37 cellular contexts compared by ENCODE assay signal in the genomic region with DNA sequence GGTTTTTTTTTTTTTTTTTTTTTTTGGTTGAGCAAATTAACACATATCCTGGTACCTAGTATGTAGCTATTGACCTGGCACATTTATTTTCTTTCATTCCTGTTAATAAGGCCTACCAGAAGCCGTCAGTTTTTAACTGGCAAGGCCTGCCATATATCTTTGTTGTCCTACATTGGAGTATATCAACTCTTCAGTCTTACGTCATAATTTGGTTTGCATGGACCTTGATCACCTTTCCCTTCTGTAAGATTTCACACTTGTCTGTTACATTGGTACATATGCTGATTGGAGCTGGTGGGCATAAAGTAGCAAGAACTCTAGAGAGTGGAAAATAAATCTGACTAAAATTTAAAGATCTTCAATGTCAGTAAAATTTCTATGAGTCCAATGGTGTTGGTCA.
"Had no signal": no experiment of that assay in that cellular context is flagged by ENCODE, and none has a peak within 500 bp of the region (broad histone marks: within the 10 kb centered on the region; RNA-seq: fewer than 3 reads in every experiment).

No MANE protein-coding gene starts in this region.

- H3K36me3 Mint-ChIP-seq: activated naive CD4-positive, alpha-beta T cell treated with anti-CD3 and anti-CD28 coated beads, Interleukin-2, amount 10 ng/mL, durations not matched to agents 7 days and 5 days; activated naive CD4-positive, alpha-beta T cell treated with anti-CD3 and anti-CD28 coated beads, Interleukin-2, amount 50 U/mL, for 24 hours; activated naive CD4-positive, alpha-beta T cell treated with anti-CD3 and anti-CD28 coated beads, Interleukin-2, amount 50 U/mL, for 72 hours; activated naive CD8-positive, alpha-beta T cell; activated naive CD8-positive, alpha-beta T cell treated with anti-CD3 and anti-CD28 coated beads for 36 hours; activated naive CD8-positive, alpha-beta T cell treated with anti-CD3 and anti-CD28 coated beads, Interleukin-2, amount 10 ng/mL, durations not matched to agents 7 days and 5 days; brain had no signal

- H3K9me3 Mint-ChIP-seq: activated naive CD8-positive, alpha-beta T cell treated with anti-CD3 and anti-CD28 coated beads, Interleukin-2, amount 10 ng/mL, durations not matched to agents 7 days and 5 days; activated T-helper 1 cell treated with anti-CD3 and anti-CD28 coated beads, Interleukin-12 subunit alpha, Interleukin-12 subunit beta, Interleukin-2, Interleukin-4 antibody, amounts not matched to agents 30 ng/mL and 10 ng/mL and 1 ng/mL, durations not matched to agents 14 hours and 24 hours and 36 hours had no signal

- ATAC-seq: activated naive CD4-positive, alpha-beta T cell treated with anti-CD3 and anti-CD28 coated beads, Interleukin-2, amount 50 U/mL, for 72 hours; activated naive CD8-positive, alpha-beta T cell treated with anti-CD3 and anti-CD28 coated beads, Interleukin-2, amount 50 U/mL, for 24 hours; activated T-cell treated with anti-CD3 and anti-CD28 coated beads, Interleukin-2, amount 50 U/mL, for 4 hours; activated T-cell treated with anti-CD3 and anti-CD28 coated beads, Interleukin-2, amount 50 U/mL, for 72 hours; activated T-helper 17 cell treated with anti-CD3 and anti-CD28 coated beads, Interleukin-2, amount 50 U/mL, for 72 hours; body of pancreas had no signal

- DNase-seq: activated effector memory CD4-positive, alpha-beta T cell treated with anti-CD3 and anti-CD28 coated beads, Interleukin-2, amount 50 U/mL, for 16 hours; activated effector memory CD4-positive, alpha-beta T cell treated with Interleukin-2 at 50 U/mL for 16 hours; activated gamma-delta T cell; activated gamma-delta T cell treated with Interleukin-2 at 50 U/mL for 16 hours; activated naive CD4-positive, alpha-beta T cell; activated naive CD4-positive, alpha-beta T cell treated with anti-CD3 and anti-CD28 coated beads for 36 hours; activated naive CD4-positive, alpha-beta T cell treated with anti-CD3 and anti-CD28 coated beads, Interleukin-2, amount 10 ng/mL, durations not matched to agents 7 days and 5 days; activated naive CD4-positive, alpha-beta T cell treated with anti-CD3 and anti-CD28 coated beads, Interleukin-2, amount 50 U/mL, for 16 hours; activated naive CD4-positive, alpha-beta T cell treated with Interleukin-2 at 50 U/mL for 16 hours; activated naive CD8-positive, alpha-beta T cell treated with anti-CD3 and anti-CD28 coated beads for 36 hours; activated naive CD8-positive, alpha-beta T cell treated with anti-CD3 and anti-CD28 coated beads, Interleukin-2, amount 10 ng/mL, durations not matched to agents 7 days and 5 days; activated naive CD8-positive, alpha-beta T cell treated with anti-CD3 and anti-CD28 coated beads, Interleukin-2, amount 50 U/mL, for 24 hours; activated T-cell treated with anti-CD3 and anti-CD28 coated beads for 4 hours; activated T-cell treated with anti-CD3 and anti-CD28 coated beads, Interleukin-2, amount 50 U/mL, for 24 hours; activated T-cell treated with anti-CD3 and anti-CD28 coated beads, Interleukin-2, amount 50 U/mL, for 4 hours; activated T-cell treated with anti-CD3 and anti-CD28 coated beads, Interleukin-2, amount 50 U/mL, for 48 hours; activated T-cell treated with anti-CD3 and anti-CD28 coated beads, Interleukin-2, amount 50 U/mL, for 72 hours; adrenal gland; amniotic stem cell; aorta; body of pancreas; brain microvascular endothelial cell; central memory CD4-positive, alpha-beta T cell; cerebellar nuclear complex had no signal

- H3K9me3 ChIP-seq: adrenal gland, ascending aorta, body of pancreas, breast epithelium had no signal

- H3K4me3 ChIP-seq: adrenal gland, ascending aorta, body of pancreas, breast epithelium, cardiac muscle cell had no signal

- H3K4me1 ChIP-seq: adrenal gland, ascending aorta, body of pancreas, breast epithelium had no signal

- H3K27me3 ChIP-seq: adrenal gland, ascending aorta, body of pancreas, brain microvascular endothelial cell, breast epithelium, cardiac muscle cell had no signal

- H3K4me3 Mint-ChIP-seq: activated naive CD4-positive, alpha-beta T cell treated with anti-CD3 and anti-CD28 coated beads for 36 hours; activated naive CD4-positive, alpha-beta T cell treated with anti-CD3 and anti-CD28 coated beads, Interleukin-2, amount 10 ng/mL, durations not matched to agents 7 days and 5 days; activated naive CD4-positive, alpha-beta T cell treated with anti-CD3 and anti-CD28 coated beads, Interleukin-2, amount 50 U/mL, for 24 hours; activated naive CD8-positive, alpha-beta T cell; activated naive CD8-positive, alpha-beta T cell treated with anti-CD3 and anti-CD28 coated beads for 36 hours; activated naive CD8-positive, alpha-beta T cell treated with anti-CD3 and anti-CD28 coated beads, Interleukin-2, amount 10 ng/mL, durations not matched to agents 7 days and 5 days; activated naive CD8-positive, alpha-beta T cell treated with anti-CD3 and anti-CD28 coated beads, Interleukin-2, amount 50 U/mL, for 24 hours; activated T-cell treated with anti-CD3 and anti-CD28 coated beads, Interleukin-2, amount 50 U/mL, for 24 hours; activated T-cell treated with anti-CD3 and anti-CD28 coated beads, Interleukin-2, amount 50 U/mL, for 4 hours; activated T-cell treated with anti-CD3 and anti-CD28 coated beads, Interleukin-2, amount 50 U/mL, for 72 hours; activated T-helper 1 cell treated with anti-CD3 and anti-CD28 coated beads, Interleukin-12 subunit alpha, Interleukin-12 subunit beta, Interleukin-2, Interleukin-4 antibody, amounts not matched to agents 30 ng/mL and 10 ng/mL and 1 ng/mL, durations not matched to agents 14 hours and 24 hours and 36 hours; activated T-helper 17 cell treated with anti-CD3 and anti-CD28 coated beads, Interleukin-2, amount 50 U/mL, for 72 hours; brain; central memory CD8-positive, alpha-beta T cell had no signal

- H3K27ac ChIP-seq: adrenal gland, ascending aorta, body of pancreas, brain microvascular endothelial cell, breast epithelium, cardiac muscle cell had no signal

- H3K36me3 ChIP-seq: adrenal gland, ascending aorta, brain microvascular endothelial cell, breast epithelium, cardiac muscle cell had no signal

- FAIRE-seq: astrocyte, bronchial epithelial cell had no signal

- H3K27ac Mint-ChIP-seq: activated naive CD4-positive, alpha-beta T cell treated with anti-CD3 and anti-CD28 coated beads for 36 hours; activated naive CD4-positive, alpha-beta T cell treated with anti-CD3 and anti-CD28 coated beads, Interleukin-2, amount 10 ng/mL, durations not matched to agents 7 days and 5 days; activated naive CD4-positive, alpha-beta T cell treated with anti-CD3 and anti-CD28 coated beads, Interleukin-2, amount 50 U/mL, for 24 hours; activated naive CD4-positive, alpha-beta T cell treated with anti-CD3 and anti-CD28 coated beads, Interleukin-2, amount 50 U/mL, for 72 hours; activated naive CD8-positive, alpha-beta T cell; activated naive CD8-positive, alpha-beta T cell treated with anti-CD3 and anti-CD28 coated beads for 36 hours; activated naive CD8-positive, alpha-beta T cell treated with anti-CD3 and anti-CD28 coated beads, Interleukin-2, amount 10 ng/mL, durations not matched to agents 7 days and 5 days; activated naive CD8-positive, alpha-beta T cell treated with anti-CD3 and anti-CD28 coated beads, Interleukin-2, amount 50 U/mL, for 24 hours; activated T-cell treated with anti-CD3 and anti-CD28 coated beads, Interleukin-2, amount 50 U/mL, for 24 hours; activated T-cell treated with anti-CD3 and anti-CD28 coated beads, Interleukin-2, amount 50 U/mL, for 72 hours; activated T-helper 1 cell treated with anti-CD3 and anti-CD28 coated beads, Interleukin-12 subunit alpha, Interleukin-12 subunit beta, Interleukin-2, Interleukin-4 antibody, amounts not matched to agents 30 ng/mL and 10 ng/mL and 1 ng/mL, durations not matched to agents 14 hours and 24 hours and 36 hours; activated T-helper 17 cell treated with anti-CD3 and anti-CD28 coated beads, Interleukin-2, amount 50 U/mL, for 72 hours; activated T-helper 2 cell treated with anti-CD3 and anti-CD28 coated beads, Interferon-gamma antibody, Interleukin-2, Interleukin-4, amounts not matched to agents 10 μg/mL and 5 μg/mL and 100 μg/mL, durations not matched to agents 14 hours and 24 hours and 36 hours had no signal

- H3K27me3 Mint-ChIP-seq: activated naive CD4-positive, alpha-beta T cell treated with anti-CD3 and anti-CD28 coated beads, Interleukin-2, amount 10 ng/mL, durations not matched to agents 7 days and 5 days; activated naive CD4-positive, alpha-beta T cell treated with anti-CD3 and anti-CD28 coated beads, Interleukin-2, amount 50 U/mL, for 24 hours; activated naive CD8-positive, alpha-beta T cell; activated naive CD8-positive, alpha-beta T cell treated with anti-CD3 and anti-CD28 coated beads for 36 hours; activated naive CD8-positive, alpha-beta T cell treated with anti-CD3 and anti-CD28 coated beads, Interleukin-2, amount 10 ng/mL, durations not matched to agents 7 days and 5 days; activated naive CD8-positive, alpha-beta T cell treated with anti-CD3 and anti-CD28 coated beads, Interleukin-2, amount 50 U/mL, for 24 hours; activated T-cell treated with anti-CD3 and anti-CD28 coated beads, Interleukin-2, amount 50 U/mL, for 24 hours; activated T-helper 17 cell treated with anti-CD3 and anti-CD28 coated beads, Interleukin-2, amount 50 U/mL, for 72 hours; brain; central memory CD8-positive, alpha-beta T cell had no signal

- H3K4me1 Mint-ChIP-seq: activated naive CD4-positive, alpha-beta T cell treated with anti-CD3 and anti-CD28 coated beads, Interleukin-2, amount 10 ng/mL, durations not matched to agents 7 days and 5 days; activated naive CD4-positive, alpha-beta T cell treated with anti-CD3 and anti-CD28 coated beads, Interleukin-2, amount 50 U/mL, for 24 hours; activated naive CD8-positive, alpha-beta T cell treated with anti-CD3 and anti-CD28 coated beads for 36 hours; activated naive CD8-positive, alpha-beta T cell treated with anti-CD3 and anti-CD28 coated beads, Interleukin-2, amount 10 ng/mL, durations not matched to agents 7 days and 5 days; activated naive CD8-positive, alpha-beta T cell treated with anti-CD3 and anti-CD28 coated beads, Interleukin-2, amount 50 U/mL, for 24 hours; activated T-helper 17 cell treated with anti-CD3 and anti-CD28 coated beads, Interleukin-2, amount 50 U/mL, for 72 hours; brain; central memory CD8-positive, alpha-beta T cell had no signal
